Comparison of ENCODE assay signal across 28 cellular contexts in the genomic region with DNA sequence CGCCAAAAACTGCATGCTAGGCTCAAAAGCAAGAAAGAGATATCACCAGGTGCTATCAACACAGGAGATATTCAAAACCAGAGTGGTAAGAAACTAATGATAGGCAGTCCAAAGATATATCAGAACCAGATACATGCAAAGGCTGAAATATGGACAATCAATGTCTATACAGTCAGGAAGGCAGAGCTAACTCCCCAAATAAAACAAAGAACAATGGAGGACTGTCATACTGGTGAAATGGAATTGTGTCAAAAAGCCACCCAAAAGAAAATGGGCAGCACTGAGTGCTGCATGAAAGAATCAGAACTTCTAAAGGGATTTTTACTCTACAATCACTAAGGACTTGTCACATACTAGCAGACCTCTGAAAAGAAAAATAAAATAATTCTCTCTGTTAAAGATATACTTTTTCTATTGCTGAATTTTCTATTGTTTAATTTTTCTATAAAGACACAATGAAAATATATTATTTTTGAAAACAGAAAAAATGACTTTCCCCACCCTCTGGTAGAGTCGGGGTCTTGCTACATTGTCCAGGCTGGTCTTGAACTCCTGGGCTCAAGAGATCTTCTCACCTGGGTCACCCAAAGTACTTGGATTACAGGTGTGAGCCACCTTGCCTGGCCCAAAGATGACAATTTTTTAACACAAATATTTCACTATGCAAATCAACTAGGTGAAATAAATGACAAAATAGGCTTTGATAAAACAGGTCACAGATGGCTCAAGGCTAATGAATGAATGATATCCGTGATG.
"Had no signal": no experiment of that assay in that cellular context is flagged by ENCODE, and none has a peak within 500 bp of the region (broad histone marks: within the 10 kb centered on the region; RNA-seq: fewer than 3 reads in every experiment).

No MANE protein-coding gene starts in this region.

- H3K27me3 ChIP-seq: brain microvascular endothelial cell, heart right ventricle, left lung, tibial artery had no signal

- H3K9me3 ChIP-seq: heart right ventricle, left lung, lower lobe of right lung, mucosa of descending colon, tibial artery had no signal

- H3K36me3 ChIP-seq: brain microvascular endothelial cell had no signal

- H3K4me3 Mint-ChIP-seq: activated CD4-positive, alpha-beta memory T cell treated with anti-CD3 and anti-CD28 coated beads, Interleukin-2, amount 10 ng/mL, durations not matched to agents 7 days and 5 days; activated CD4-positive, alpha-beta T cell treated with anti-CD3 and anti-CD28 coated beads, Interleukin-2, amount 10 ng/mL, durations not matched to agents 7 days and 5 days; activated naive CD4-positive, alpha-beta T cell treated with anti-CD3 and anti-CD28 coated beads, Interleukin-2, amount 10 ng/mL, durations not matched to agents 7 days and 5 days; activated naive CD8-positive, alpha-beta T cell treated with anti-CD3 and anti-CD28 coated beads, Interleukin-2, amount 10 ng/mL, durations not matched to agents 7 days and 5 days; activated T-cell treated with anti-CD3 and anti-CD28 coated beads, Interleukin-2, amount 50 U/mL, for 24 hours; endodermal cell; nephron; stimulated activated effector memory CD8-positive, alpha-beta T cell treated with anti-CD3 and anti-CD28 coated beads, Interleukin-12 subunit alpha, Interleukin-12 subunit beta, amount 100 ng/mL, for 72 hours; stimulated activated naive CD8-positive, alpha-beta T cell treated with anti-CD3 and anti-CD28 coated beads, Interleukin-15, Interleukin-2, amounts not matched to agents 100 ng/mL and 50 ng/mL, for 24 hours; T-helper 1 cell treated with Interleukin-12 subunit alpha and Interleukin-12 subunit beta and Interleukin-4 antibody, amounts not matched to agents 30 μg/mL and 1 μg/mL, for 36 hours had no signal

- H3K4me3 ChIP-seq: heart right ventricle, left lung, lower lobe of right lung, mucosa of descending colon, skin epidermis, tibial artery had no signal

- DNase-seq: activated CD4-positive, alpha-beta memory T cell treated with anti-CD3 and anti-CD28 coated beads, Interleukin-2, amount 10 ng/mL, durations not matched to agents 7 days and 5 days; activated CD4-positive, alpha-beta T cell treated with anti-CD3 and anti-CD28 coated beads, Interleukin-2, amount 10 ng/mL, durations not matched to agents 7 days and 5 days; activated CD4-positive, CD25-positive, alpha-beta regulatory T cell treated with anti-CD3 and anti-CD28 coated beads, Interleukin-2, amount 50 U/mL, for 72 hours; activated CD8-positive, alpha-beta memory T cell treated with anti-CD3 and anti-CD28 coated beads, Interleukin-2, amount 50 U/mL, for 48 hours; activated gamma-delta T cell; activated naive CD4-positive, alpha-beta T cell treated with anti-CD3 and anti-CD28 coated beads, Interleukin-2, amount 10 ng/mL, durations not matched to agents 7 days and 5 days; activated naive CD8-positive, alpha-beta T cell treated with anti-CD3 and anti-CD28 coated beads, Interleukin-2, amount 10 ng/mL, durations not matched to agents 7 days and 5 days; activated T-cell treated with anti-CD3 and anti-CD28 coated beads, Interleukin-2, amount 50 U/mL, for 24 hours; brain microvascular endothelial cell; endodermal cell; foreskin fibroblast; heart right ventricle; kidney glomerular epithelial cell; left lung; lower lobe of right lung; mesendoderm; mucosa of descending colon; stimulated activated CD4-positive, alpha-beta T cell treated with anti-CD3 and anti-CD28 coated beads, Interleukin-4, amount 100 ng/mL, for 24 hours; T1000; tibial artery; WERI-Rb-1 had no signal

- H3K4me1 Mint-ChIP-seq: activated CD4-positive, alpha-beta memory T cell treated with anti-CD3 and anti-CD28 coated beads, Interleukin-2, amount 10 ng/mL, durations not matched to agents 7 days and 5 days; activated CD4-positive, alpha-beta T cell treated with anti-CD3 and anti-CD28 coated beads, Interleukin-2, amount 10 ng/mL, durations not matched to agents 7 days and 5 days; activated naive CD4-positive, alpha-beta T cell treated with anti-CD3 and anti-CD28 coated beads, Interleukin-2, amount 10 ng/mL, durations not matched to agents 7 days and 5 days; activated naive CD8-positive, alpha-beta T cell treated with anti-CD3 and anti-CD28 coated beads, Interleukin-2, amount 10 ng/mL, durations not matched to agents 7 days and 5 days; nephron; stimulated activated effector memory CD8-positive, alpha-beta T cell treated with anti-CD3 and anti-CD28 coated beads, Interleukin-12 subunit alpha, Interleukin-12 subunit beta, amount 100 ng/mL, for 72 hours had no signal

- H3K4me1 ChIP-seq: heart right ventricle, lower lobe of right lung, tibial artery had no signal

- H3K9me3 Mint-ChIP-seq: activated CD4-positive, alpha-beta memory T cell treated with anti-CD3 and anti-CD28 coated beads, Interleukin-2, amount 10 ng/mL, durations not matched to agents 7 days and 5 days; activated CD4-positive, alpha-beta T cell treated with anti-CD3 and anti-CD28 coated beads, Interleukin-2, amount 10 ng/mL, durations not matched to agents 7 days and 5 days; activated naive CD4-positive, alpha-beta T cell treated with anti-CD3 and anti-CD28 coated beads, Interleukin-2, amount 10 ng/mL, durations not matched to agents 7 days and 5 days; activated naive CD8-positive, alpha-beta T cell treated with anti-CD3 and anti-CD28 coated beads, Interleukin-2, amount 10 ng/mL, durations not matched to agents 7 days and 5 days; activated T-cell treated with anti-CD3 and anti-CD28 coated beads, Interleukin-2, amount 50 U/mL, for 24 hours; endodermal cell; nephron; stimulated activated effector memory CD8-positive, alpha-beta T cell treated with anti-CD3 and anti-CD28 coated beads, Interleukin-12 subunit alpha, Interleukin-12 subunit beta, amount 100 ng/mL, for 72 hours; stimulated activated naive CD8-positive, alpha-beta T cell treated with anti-CD3 and anti-CD28 coated beads, Interleukin-15, Interleukin-2, amounts not matched to agents 100 ng/mL and 50 ng/mL, for 24 hours; T-helper 1 cell treated with Interleukin-12 subunit alpha and Interleukin-12 subunit beta and Interleukin-4 antibody, amounts not matched to agents 30 μg/mL and 1 μg/mL, for 36 hours had no signal

- H3K27ac Mint-ChIP-seq: activated CD4-positive, alpha-beta memory T cell treated with anti-CD3 and anti-CD28 coated beads, Interleukin-2, amount 10 ng/mL, durations not matched to agents 7 days and 5 days; activated CD4-positive, alpha-beta T cell treated with anti-CD3 and anti-CD28 coated beads, Interleukin-2, amount 10 ng/mL, durations not matched to agents 7 days and 5 days; activated naive CD4-positive, alpha-beta T cell treated with anti-CD3 and anti-CD28 coated beads, Interleukin-2, amount 10 ng/mL, durations not matched to agents 7 days and 5 days; activated naive CD8-positive, alpha-beta T cell treated with anti-CD3 and anti-CD28 coated beads, Interleukin-2, amount 10 ng/mL, durations not matched to agents 7 days and 5 days; activated T-cell treated with anti-CD3 and anti-CD28 coated beads, Interleukin-2, amount 50 U/mL, for 24 hours; endodermal cell; stimulated activated effector memory CD8-positive, alpha-beta T cell treated with anti-CD3 and anti-CD28 coated beads, Interleukin-12 subunit alpha, Interleukin-12 subunit beta, amount 100 ng/mL, for 72 hours; stimulated activated naive CD8-positive, alpha-beta T cell treated with anti-CD3 and anti-CD28 coated beads, Interleukin-15, Interleukin-2, amounts not matched to agents 100 ng/mL and 50 ng/mL, for 24 hours; T-helper 1 cell treated with Interleukin-12 subunit alpha and Interleukin-12 subunit beta and Interleukin-4 antibody, amounts not matched to agents 30 μg/mL and 1 μg/mL, for 36 hours had no signal

- H3K27ac ChIP-seq: brain microvascular endothelial cell, heart right ventricle, left lung, lower lobe of right lung, skin epidermis, tibial artery, WERI-Rb-1 had no signal

- ATAC-seq: esophagus mucosa; heart right ventricle; left lung; lower lobe of right lung; mucosa of descending colon; sciatic nerve; stimulated activated effector memory CD8-positive, alpha-beta T cell treated with anti-CD3 and anti-CD28 coated beads, Interleukin-12 subunit alpha, Interleukin-12 subunit beta, amount 100 ng/mL, for 72 hours had no signal

- H3K27me3 Mint-ChIP-seq: activated CD4-positive, alpha-beta memory T cell treated with anti-CD3 and anti-CD28 coated beads, Interleukin-2, amount 10 ng/mL, durations not matched to agents 7 days and 5 days; activated CD4-positive, alpha-beta T cell treated with anti-CD3 and anti-CD28 coated beads, Interleukin-2, amount 10 ng/mL, durations not matched to agents 7 days and 5 days; activated naive CD4-positive, alpha-beta T cell treated with anti-CD3 and anti-CD28 coated beads, Interleukin-2, amount 10 ng/mL, durations not matched to agents 7 days and 5 days; activated naive CD8-positive, alpha-beta T cell treated with anti-CD3 and anti-CD28 coated beads, Interleukin-2, amount 10 ng/mL, durations not matched to agents 7 days and 5 days; activated T-cell treated with anti-CD3 and anti-CD28 coated beads, Interleukin-2, amount 50 U/mL, for 24 hours; stimulated activated naive CD8-positive, alpha-beta T cell treated with anti-CD3 and anti-CD28 coated beads, Interleukin-15, Interleukin-2, amounts not matched to agents 100 ng/mL and 50 ng/mL, for 24 hours had no signal
